8 cellular contexts compared by ENCODE assay signal in the genomic region with DNA sequence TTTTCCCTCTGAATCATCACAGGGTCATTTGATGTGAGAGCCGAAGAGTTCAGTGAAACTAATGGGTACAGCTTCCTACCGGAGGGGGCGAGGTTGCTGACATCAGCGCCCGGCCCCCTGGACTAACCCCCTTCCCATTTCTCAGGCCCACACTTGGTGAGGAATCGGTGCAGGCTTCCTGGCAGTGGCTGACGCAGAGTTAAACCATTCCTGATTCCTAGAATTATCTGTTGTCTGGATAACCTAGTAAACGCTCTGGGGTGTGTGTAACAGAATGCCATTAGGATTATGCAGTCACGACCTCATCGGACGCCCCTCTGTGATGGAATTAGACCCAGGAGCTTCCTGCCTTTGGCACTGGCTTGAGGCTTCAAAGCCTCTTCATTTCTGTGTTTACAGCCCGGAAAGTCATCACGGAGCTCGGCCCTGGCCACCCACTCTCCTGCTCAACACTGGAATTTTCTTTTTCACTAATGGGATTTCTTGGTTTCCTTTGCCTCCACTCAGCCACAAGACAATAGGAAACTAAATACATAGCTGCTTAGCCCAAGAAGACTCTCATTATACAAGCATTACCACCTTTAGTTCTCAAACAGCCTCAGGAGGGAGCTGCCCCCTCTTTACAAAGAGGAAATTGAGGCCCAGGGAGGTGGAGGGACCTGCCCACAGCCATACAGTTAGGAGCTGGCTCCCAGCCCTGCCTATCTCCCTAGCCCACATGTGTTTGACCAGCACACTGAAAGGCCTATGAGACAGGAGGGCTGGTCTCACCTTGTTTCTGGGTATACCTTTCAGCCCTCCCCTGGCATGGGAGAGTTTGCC.
DNase-seq lines count a peak whose midpoint lies in the region; ATAC-seq, FAIRE-seq and TF ChIP-seq lines count a peak whose summit lies in the region.

No MANE protein-coding gene starts in this region.

- TF ChIP-seq CTCF in astrocyte of the spinal cord (IDR thresholded peaks at IDR 0.05; ENCODE audit: low read depth, low read length) (peak; percentile 4), right lobe of liver (IDR thresholded peaks at IDR 0.05) (no peak), testis (IDR thresholded peaks at IDR 0.05) (no peak)

- H3K9me3 Mint-ChIP-seq in activated CD4-positive, alpha-beta T cell treated with anti-CD3 and anti-CD28 coated beads, Interleukin-2, amount 10 ng/mL, durations not matched to agents 24 days and 14 days, result no peaks in the 10 kb centered on the region

- H3K9me3 ChIP-seq in right lobe of liver, result no peaks in the 10 kb centered on the region
- H3K9me3 ChIP-seq in testis, result no peaks in the 10 kb centered on the region

- 16% methylated on average over 5 of the region's 14 CpGs for WGBS in right lobe of liver (ENCODE audit: insufficient coverage, low coverage, low lambda C conversion rate, missing lambda C conversion rate)
- 45 to 59% methylated on average over 14 of the region's 14 CpGs for WGBS in testis, 2 donors

- peaks cover 13% of the 10 kb centered on the region for H3K4me1 Mint-ChIP-seq in activated CD4-positive, alpha-beta T cell treated with anti-CD3 and anti-CD28 coated beads, Interleukin-2, amount 10 ng/mL, durations not matched to agents 24 days and 14 days

- H3K27ac ChIP-seq in right lobe of liver (peak overlapping the region; percentile 42 to 95 (median 81)), testis (peak overlapping the region; percentile 78 to 92)

- H3K27me3 Mint-ChIP-seq in activated CD4-positive, alpha-beta T cell treated with anti-CD3 and anti-CD28 coated beads, Interleukin-2, amount 10 ng/mL, durations not matched to agents 24 days and 14 days, result no peaks in the 10 kb centered on the region

- H3K27me3 ChIP-seq in right lobe of liver, result no peaks in the 10 kb centered on the region
- H3K27me3 ChIP-seq in testis, result no peaks in the 10 kb centered on the region

- H3K4me3 Mint-ChIP-seq in activated CD4-positive, alpha-beta T cell treated with anti-CD3 and anti-CD28 coated beads, Interleukin-2, amount 10 ng/mL, durations not matched to agents 24 days and 14 days, result peak overlapping the region; percentile 66

- no peak for DNase-seq in activated CD4-positive, alpha-beta T cell treated with anti-CD3 and anti-CD28 coated beads, Interleukin-2, amount 10 ng/mL, durations not matched to agents 24 days and 14 days
- no peak for DNase-seq in activated CD4-positive, alpha-beta T cell treated with anti-CD3 and anti-CD28 coated beads for 4 hours
- DNase-seq in astrocyte of the spinal cord (ENCODE audit: low read depth, low spot score), result peak; percentile 99
- DNase-seq in right lobe of liver, result no peak
- no peak for DNase-seq in testis
- no peak for DNase-seq in MV-4-11 (lab: John Stamatoyannopoulos, UW)
- no peak for DNase-seq in frontal cortex (ENCODE audit: low spot score in 2 of 2)

- TF ChIP-seq POLR2A in right lobe of liver (IDR thresholded peaks at IDR 0.05), result no peak
- no peak for TF ChIP-seq POLR2A in testis (IDR thresholded peaks at IDR 0.05)

- no peak for FAIRE-seq in frontal cortex (lab: Jason Lieb, UNC)

- H3K4me1 ChIP-seq in right lobe of liver, result peaks cover 0 to 95% (median 45%) of the 10 kb centered on the region in 4 donors
- H3K4me1 ChIP-seq in testis, result peaks cover 48% of the 10 kb centered on the region

- H3K36me3 ChIP-seq in right lobe of liver, result peaks cover 0 to 2% (median 0%) of the 10 kb centered on the region in 4 donors
- H3K36me3 ChIP-seq in testis (ENCODE audit: low read depth, missing control alignments), result no peaks in the 10 kb centered on the region

- H3K4me3 ChIP-seq in astrocyte of the spinal cord (ENCODE audit: low read depth, low read length) (no peak overlapping the region), right lobe of liver (peak overlapping the region in 1 of 3 donors; percentile 24), testis (no peak overlapping the region)

- intact Hi-C loops in activated CD4-positive, alpha-beta T cell treated with anti-CD3 and anti-CD28 coated beads, Interleukin-2, amount 10 ng/mL, durations not matched to agents 24 days and 14 days (cut with micrococcal nuclease), result no loop called here
- intact Hi-C loops in right lobe of liver (cut with DNase I), result no loop called here
- intact Hi-C loops in testis (cut with DNase I; ENCODE audit: low total_unique reads), result no loop called here

- ATAC-seq in right lobe of liver (peak in 1 of 4 donors; percentile 5), GM18520 (IDR thresholded peaks at IDR 0.05; ENCODE audit: unreplicated experiment) (no peak)

- H3K27ac Mint-ChIP-seq in activated CD4-positive, alpha-beta T cell treated with anti-CD3 and anti-CD28 coated beads, Interleukin-2, amount 10 ng/mL, durations not matched to agents 24 days and 14 days, result peak overlapping the region; percentile 59

- in situ Hi-C loops in astrocyte of the spinal cord (cut with HindIII; ENCODE audit: low sequenced_read_pairs), result no loop called here

- H3K36me3 Mint-ChIP-seq in activated CD4-positive, alpha-beta T cell treated with anti-CD3 and anti-CD28 coated beads, Interleukin-2, amount 10 ng/mL, durations not matched to agents 24 days and 14 days (ENCODE audit: low read depth), result peaks cover 6% of the 10 kb centered on the region
